In genomic region chr3:106217745-106218144, GRCh38 we compare ENCODE assay signal across 21 cellular contexts.
"Had no signal": no experiment of that assay in that cellular context is flagged by ENCODE, and none has a peak within 500 bp of the region (broad histone marks: within the 10 kb centered on the region; RNA-seq: fewer than 3 reads in every experiment).

No MANE protein-coding gene starts in this region.

- H3K27me3 Mint-ChIP-seq: naive B cell; natural killer cell treated with Interleukin-12 subunit alpha and Interleukin-12 subunit beta and Interleukin-15 and Interleukin-18, amount 100 ng/mL, for 72 hours; stimulated activated memory B cell treated with anti-CD40 and anti-IgM and Interleukin-4, amounts not matched to agents 10 μg/mL and 1 μg/mL and 100 μg/mL, for 72 hours had no signal

- DNase-seq: dermis blood vessel endothelial cell; effector memory CD4-positive, alpha-beta T cell; foreskin keratinocyte; heart left ventricle; kidney; left lung; mesenchymal stem cell; mucosa of descending colon; naive B cell; right cardiac atrium; spleen; stimulated activated CD4-positive, alpha-beta T cell treated with anti-CD3 and anti-CD28 coated beads, Interleukin-4, amount 100 ng/mL, for 4 hours; stimulated activated naive CD8-positive, alpha-beta T cell treated with anti-CD3 and anti-CD28 coated beads, Interleukin-15, Interleukin-2, amounts not matched to agents 100 U/mL and 50 U/mL, for 24 hours; transverse colon; upper lobe of right lung; uterus had no signal

- H3K27ac Mint-ChIP-seq: mesothelial cell of epicardium; naive B cell; stimulated activated memory B cell treated with anti-CD40 and anti-IgM and Interleukin-4, amounts not matched to agents 10 μg/mL and 1 μg/mL and 100 μg/mL, for 72 hours had no signal

- ATAC-seq: foreskin keratinocyte; gastroesophageal sphincter; heart left ventricle; left lung; mucosa of descending colon; natural killer cell treated with Interleukin-12 subunit alpha and Interleukin-12 subunit beta and Interleukin-15 and Interleukin-18, amount 100 ng/mL, for 72 hours; right cardiac atrium; stimulated activated memory B cell treated with anti-CD40 and anti-IgM and Interleukin-4, amounts not matched to agents 10 μg/mL and 1 μg/mL and 100 μg/mL, for 72 hours; upper lobe of right lung had no signal

- H3K4me3 Mint-ChIP-seq: mesothelial cell of epicardium; natural killer cell treated with Interleukin-12 subunit alpha and Interleukin-12 subunit beta and Interleukin-15 and Interleukin-18, amount 100 ng/mL, for 72 hours; neural crest cell; stimulated activated memory B cell treated with anti-CD40 and anti-IgM and Interleukin-4, amounts not matched to agents 10 μg/mL and 1 μg/mL and 100 μg/mL, for 72 hours had no signal

- H3K4me1 Mint-ChIP-seq: neural crest cell had no signal
